8 cellular contexts compared by ENCODE assay signal in genomic region chr1:151157067-151157531, GRCh38.
DNase-seq lines count a peak whose midpoint lies in the region; ATAC-seq, FAIRE-seq and TF ChIP-seq lines count a peak whose summit lies in the region.

No MANE protein-coding gene starts in this region.

- no peaks in the 10 kb centered on the region for H3K9me3 Mint-ChIP-seq in T-helper 2 cell treated with Interferon-gamma antibody and Interleukin-4, amounts not matched to agents 5 μg/mL and 100 μg/mL, for 36 hours

- no peak for TF ChIP-seq CTCF in D721Med (IDR thresholded peaks at IDR 0.05; ENCODE audit: insufficient read depth, missing control alignments)

- peak; percentile 76 for DNase-seq in T-helper 2 cell treated with Interferon-gamma antibody and Interleukin-4, amounts not matched to agents 5 μg/mL and 100 μg/mL, for 36 hours (ENCODE audit: low spot score)
- peak; percentile 67 for DNase-seq in stimulated activated CD4-positive, alpha-beta T cell treated with anti-CD3 and anti-CD28 coated beads, Interleukin-1b, Interleukin-23, amount 100 ng/mL, for 48 hours
- DNase-seq in retina (no peak), D721Med (ENCODE audit: insufficient read length, low spot score) (no peak)

- H3K27ac Mint-ChIP-seq in T-helper 2 cell treated with Interferon-gamma antibody and Interleukin-4, amounts not matched to agents 5 μg/mL and 100 μg/mL, for 36 hours: peak overlapping the region; percentile 95

- peak overlapping the region; percentile 63 for H3K27ac ChIP-seq in cingulate gyrus (ENCODE audit: low read depth, low read length)

- H3K36me3 Mint-ChIP-seq in T-helper 2 cell treated with Interferon-gamma antibody and Interleukin-4, amounts not matched to agents 5 μg/mL and 100 μg/mL, for 36 hours (ENCODE audit: low read depth): peaks cover 37% of the 10 kb centered on the region

- FAIRE-seq in D721Med (lab: Jason Lieb, UNC): no peak

- peaks cover 40% of the 10 kb centered on the region for H3K4me1 Mint-ChIP-seq in T-helper 2 cell treated with Interferon-gamma antibody and Interleukin-4, amounts not matched to agents 5 μg/mL and 100 μg/mL, for 36 hours (ENCODE audit: low read depth)

- ATAC-seq in GM18511 (IDR thresholded peaks at IDR 0.05; ENCODE audit: unreplicated experiment) (peak; percentile 42), HG03280 (IDR thresholded peaks at IDR 0.05; ENCODE audit: unreplicated experiment) (no peak), GM18868 (IDR thresholded peaks at IDR 0.05; ENCODE audit: unreplicated experiment) (no peak)

- H3K4me3 Mint-ChIP-seq in T-helper 2 cell treated with Interferon-gamma antibody and Interleukin-4, amounts not matched to agents 5 μg/mL and 100 μg/mL, for 36 hours: peak overlapping the region; percentile 98

- no peaks in the 10 kb centered on the region for H3K27me3 Mint-ChIP-seq in T-helper 2 cell treated with Interferon-gamma antibody and Interleukin-4, amounts not matched to agents 5 μg/mL and 100 μg/mL, for 36 hours (ENCODE audit: low read depth)

Comparison
In these comparisons a context has a peak if more than half of its experiments do, and no peak if none do; other contexts are left out.
1. DNase-seq: peak in T-helper 2 cell treated with Interferon-gamma antibody and Interleukin-4, amounts not matched to agents 5 μg/mL and 100 μg/mL, for 36 hours (single experiment) and stimulated activated CD4-positive, alpha-beta T cell treated with anti-CD3 and anti-CD28 coated beads, Interleukin-1b, Interleukin-23, amount 100 ng/mL, for 48 hours (single experiment); none in retina (single experiment) and D721Med (single experiment).